Comparison of ENCODE assay signal across 1 cellular context in genomic region chr3:190548031-190548656, GRCh38.
TF ChIP-seq lines count a peak whose summit lies in the region.

No MANE protein-coding gene starts in this region.

TF ChIP-seq in HepG2, 621 proteins besides CTCF, POLR2A, EP300 and RAD21 (continued from another document and continues in another):
- TF ChIP-seq ARID3A (IDR thresholded peaks at IDR 0.05; ENCODE audit: low read depth, low read length), result peak; percentile 100
- no peak for TF ChIP-seq ZNF660 (CRISPR knock-in tag; IDR thresholded peaks at IDR 0.05; ENCODE audit: borderline replicate concordance, low read depth)
- peak; percentile 98 for TF ChIP-seq ARID5B (CRISPR knock-in tag; IDR thresholded peaks at IDR 0.05)
- peak; percentile 95 for TF ChIP-seq NR2F6 (IDR thresholded peaks at IDR 0.05)
- TF ChIP-seq NR2F6 (CRISPR knock-in tag; IDR thresholded peaks at IDR 0.05), result peak; percentile 94
- TF ChIP-seq RFX5 (IDR thresholded peaks at IDR 0.05; ENCODE audit: low read depth, low read length), result no peak
- peak; percentile 62; the same call in 1 of the 2 replicates for TF ChIP-seq ZNF362 (CRISPR knock-in tag; IDR thresholded peaks at IDR 0.05; ENCODE audit: borderline replicate concordance)
- no peak for TF ChIP-seq HIVEP1 (CRISPR knock-in tag; IDR thresholded peaks at IDR 0.05)
- no peak for TF ChIP-seq ZBTB49 (CRISPR knock-in tag; IDR thresholded peaks at IDR 0.05; ENCODE audit: borderline replicate concordance)
- TF ChIP-seq HBP1 (CRISPR knock-in tag; IDR thresholded peaks at IDR 0.05; ENCODE audit: low read depth), result no peak
- no peak for TF ChIP-seq NR3C1 (CRISPR knock-in tag; IDR thresholded peaks at IDR 0.05)
- no peak for TF ChIP-seq TOPORS (CRISPR knock-in tag; IDR thresholded peaks at IDR 0.05)
- TF ChIP-seq ZFAT (CRISPR knock-in tag; conservative IDR thresholded peaks at IDR 0.05), result no peak
- no peak for TF ChIP-seq TAF15 (IDR thresholded peaks at IDR 0.05; ENCODE audit: low read depth, low read length, poor library complexity, severe bottlenecking)
- TF ChIP-seq ZNF547 (CRISPR knock-in tag; IDR thresholded peaks at IDR 0.05), result no peak
- TF ChIP-seq ZNF576 (CRISPR knock-in tag; IDR thresholded peaks at IDR 0.05), result no peak
- TF ChIP-seq ZNF562 (CRISPR knock-in tag; IDR thresholded peaks at IDR 0.05; ENCODE audit: borderline replicate concordance), result no peak
- TF ChIP-seq ZNF121 (CRISPR knock-in tag; IDR thresholded peaks at IDR 0.05), result peak; percentile 36; the same call in 1 of the 2 replicates
- 0 out of 2 replicates have a peak, but pooled peaks have one; percentile 31 for TF ChIP-seq JUND (CRISPR knock-in tag; IDR thresholded peaks at IDR 0.05)
- TF ChIP-seq ZSCAN9 (CRISPR knock-in tag; IDR thresholded peaks at IDR 0.05; ENCODE audit: borderline replicate concordance), result peak; percentile 88
- peak; percentile 37; the same call in 1 of the 2 replicates for TF ChIP-seq ZNF792 (CRISPR knock-in tag; IDR thresholded peaks at IDR 0.05)
- TF ChIP-seq RORA (CRISPR knock-in tag; IDR thresholded peaks at IDR 0.05), result 0 out of 2 replicates have a peak, but pooled peaks have one; percentile 50
- TF ChIP-seq ZNF143 (CRISPR knock-in tag; IDR thresholded peaks at IDR 0.05), result no peak
- no peak for TF ChIP-seq PHF5A (CRISPR knock-in tag; IDR thresholded peaks at IDR 0.05; ENCODE audit: low read depth, unreplicated experiment)
- TF ChIP-seq HNRNPL (IDR thresholded peaks at IDR 0.05; ENCODE audit: low read depth, low read length), result no peak
- no peak for TF ChIP-seq ZSCAN21 (CRISPR knock-in tag; IDR thresholded peaks at IDR 0.05; ENCODE audit: borderline replicate concordance)
- no peak for TF ChIP-seq KLF9 (CRISPR knock-in tag; IDR thresholded peaks at IDR 0.05; ENCODE audit: low read depth)
- TF ChIP-seq ATRX (CRISPR knock-in tag; IDR thresholded peaks at IDR 0.05; ENCODE audit: borderline replicate concordance), result no peak
- TF ChIP-seq PAWR (CRISPR knock-in tag; IDR thresholded peaks at IDR 0.05; ENCODE audit: borderline replicate concordance), result no peak
- TF ChIP-seq HNF1B (CRISPR knock-in tag; IDR thresholded peaks at IDR 0.05), result no peak
- TF ChIP-seq HOXA3 (CRISPR knock-in tag; IDR thresholded peaks at IDR 0.05), result no peak
- no peak; the same call in 1 of the 2 replicates for TF ChIP-seq SALL2 (CRISPR knock-in tag; IDR thresholded peaks at IDR 0.05)
- TF ChIP-seq ATF7 (IDR thresholded peaks at IDR 0.05), result peak; percentile 84
- TF ChIP-seq ATF7 (CRISPR knock-in tag; IDR thresholded peaks at IDR 0.05), result no peak; the same call in 1 of the 2 replicates
- TF ChIP-seq MXD4 (CRISPR knock-in tag; IDR thresholded peaks at IDR 0.05), result 0 out of 2 replicates have a peak, but pooled peaks have one; percentile 18
- TF ChIP-seq SMAD9 (CRISPR knock-in tag; IDR thresholded peaks at IDR 0.05), result no peak
- 0 out of 2 replicates have a peak, but pooled peaks have one; percentile 40 for TF ChIP-seq MIER2 (CRISPR knock-in tag; IDR thresholded peaks at IDR 0.05)
- 0 out of 2 replicates have a peak, but pooled peaks have one; percentile 16 for TF ChIP-seq ZMAT3 (CRISPR knock-in tag; conservative IDR thresholded peaks at IDR 0.05)
- no peak; the same call in 1 of the 2 replicates for TF ChIP-seq ETV5 (CRISPR knock-in tag; IDR thresholded peaks at IDR 0.05; ENCODE audit: borderline replicate concordance)
- TF ChIP-seq KDM6A (CRISPR knock-in tag; IDR thresholded peaks at IDR 0.05; ENCODE audit: low read depth), result peak; percentile 90; the same call in 1 of the 2 replicates
- TF ChIP-seq ZNF629 (CRISPR knock-in tag; conservative IDR thresholded peaks at IDR 0.05), result no peak
- TF ChIP-seq ZFX (CRISPR knock-in tag; IDR thresholded peaks at IDR 0.05; ENCODE audit: low read depth), result no peak
- TF ChIP-seq CBFB (CRISPR knock-in tag; IDR thresholded peaks at IDR 0.05), result no peak
- TF ChIP-seq AKNA (CRISPR knock-in tag; IDR thresholded peaks at IDR 0.05; ENCODE audit: borderline replicate concordance), result no peak
- no peak for TF ChIP-seq ASH2L (IDR thresholded peaks at IDR 0.05; ENCODE audit: insufficient read length, low read depth, low read length)
- TF ChIP-seq PCBP1 (IDR thresholded peaks at IDR 0.05; ENCODE audit: borderline replicate concordance, low read depth, low read length), result no peak
- no peak for TF ChIP-seq HCFC1 (IDR thresholded peaks at IDR 0.05; ENCODE audit: low read depth, low read length)
- TF ChIP-seq ZNF616 (CRISPR knock-in tag; IDR thresholded peaks at IDR 0.05; ENCODE audit: low read depth), result no peak
- TF ChIP-seq ZC3H13 (CRISPR knock-in tag; IDR thresholded peaks at IDR 0.05), result no peak
- TF ChIP-seq MTERF4 (CRISPR knock-in tag; IDR thresholded peaks at IDR 0.05), result no peak
